15 cellular contexts compared by ENCODE assay signal in genomic region chr11:100777118-100777517, GRCh38.
DNase-seq lines count a peak whose midpoint lies in the region; ATAC-seq, FAIRE-seq and TF ChIP-seq lines count a peak whose summit lies in the region.
"Had no signal": no experiment of that assay in that cellular context is flagged by ENCODE, and none has a peak within 500 bp of the region (broad histone marks: within the 10 kb centered on the region; RNA-seq: fewer than 3 reads in every experiment).

No MANE protein-coding gene starts in this region.

- no peak overlapping the region for H2BK12ac ChIP-seq in mesenchymal stem cell (ENCODE audit: low read length in 2 of 2)

- no peak overlapping the region for H2AFZ ChIP-seq in mesenchymal stem cell (ENCODE audit: low read depth, low read length)
- no peak overlapping the region for H2AFZ ChIP-seq in Karpas-422 (ENCODE audit: low read length)
- H2AFZ ChIP-seq: parathyroid adenoma had no signal

- H3K36me3 ChIP-seq in bronchial epithelial cell (ENCODE audit: control insufficient read depth, insufficient read depth, low read length) (no peaks in the 10 kb centered on the region), mesenchymal stem cell (ENCODE audit: control insufficient read depth in 1 of 2, insufficient read depth in 2 of 2, low read depth in 1 of 2, low read length in 2 of 2) (peaks cover 0 to 3% of the 10 kb centered on the region in 2 experiments), Karpas-422 (ENCODE audit: insufficient read depth, low read length) (no peaks in the 10 kb centered on the region)

- no peak for TF ChIP-seq CTCF in bronchial epithelial cell (IDR thresholded peaks at IDR 0.05; ENCODE audit: insufficient read depth, low read length, severe bottlenecking)

- no peak overlapping the region for H2BK120ac ChIP-seq in mesenchymal stem cell (ENCODE audit: low read depth, low read length)

- no peaks in the 10 kb centered on the region for H3K9me3 ChIP-seq in mesenchymal stem cell (ENCODE audit: control insufficient read depth, low read length)
- peaks cover 56% of the 10 kb centered on the region for H3K9me3 ChIP-seq in Karpas-422 (ENCODE audit: low read length)

- peak; percentile 66 for FAIRE-seq in bronchial epithelial cell (lab: Jason Lieb, UNC)

- H2BK15ac ChIP-seq in mesenchymal stem cell (ENCODE audit: low read depth, poor library complexity, severe bottlenecking), result no peak overlapping the region

- no peaks in the 10 kb centered on the region for H3K27me3 ChIP-seq in bronchial epithelial cell (ENCODE audit: control insufficient read depth, insufficient read depth, low read length)
- no peaks in the 10 kb centered on the region for H3K27me3 ChIP-seq in mesenchymal stem cell (ENCODE audit: control insufficient read depth in 1 of 2, insufficient read depth in 1 of 2, low read length in 2 of 2)
- H3K27me3 ChIP-seq in Karpas-422 (ENCODE audit: low read length), result no peaks in the 10 kb centered on the region

- ATAC-seq in HG03521 (IDR thresholded peaks at IDR 0.05; ENCODE audit: unreplicated experiment), result no peak
- ATAC-seq: activated CD4-positive, CD25-positive, alpha-beta regulatory T cell treated with anti-CD3 and anti-CD28 coated beads, Interleukin-2, amount 50 U/mL, for 24 hours had no signal

- H3K4me3 ChIP-seq in bronchial epithelial cell (ENCODE audit: low read depth, low read length) (no peak overlapping the region), mesenchymal stem cell (ENCODE audit: insufficient read depth in 1 of 2, low read depth in 1 of 2, low read length in 2 of 2) (no peak overlapping the region), Karpas-422 (ENCODE audit: low read length) (no peak overlapping the region)

- no peaks in the 10 kb centered on the region for H3K9me2 ChIP-seq in Karpas-422 (replicated peaks; ENCODE audit: insufficient read depth, low read length)

- peak overlapping the region; percentile 37 for H2AK5ac ChIP-seq in mesenchymal stem cell (ENCODE audit: low read length, severe bottlenecking)

- H4K8ac ChIP-seq in mesenchymal stem cell (ENCODE audit: low read length), result no peak overlapping the region

- no peaks in the 10 kb centered on the region for H3K79me2 ChIP-seq in Karpas-422 (ENCODE audit: low read length)
- H3K79me2 ChIP-seq: parathyroid adenoma had no signal

- H3K79me1 ChIP-seq in mesenchymal stem cell (replicated peaks; ENCODE audit: low read length, poor library complexity, severe bottlenecking), result peaks cover 11% of the 10 kb centered on the region

- H3K4me2 ChIP-seq in mesenchymal stem cell (ENCODE audit: low read length, poor library complexity, severe bottlenecking) (no peak overlapping the region), Karpas-422 (ENCODE audit: low read depth, low read length, poor library complexity, severe bottlenecking) (no peak overlapping the region)

- H3K14ac ChIP-seq in mesenchymal stem cell (ENCODE audit: low read length in 2 of 2), result no peak overlapping the region

- no peak overlapping the region for H3K4ac ChIP-seq in mesenchymal stem cell (ENCODE audit: low read depth in 1 of 2, low read length in 2 of 2)

- H2BK5ac ChIP-seq in mesenchymal stem cell (ENCODE audit: low read depth, low read length, poor library complexity, severe bottlenecking), result no peak overlapping the region

- H4K91ac ChIP-seq in mesenchymal stem cell (ENCODE audit: low read length), result no peak overlapping the region

- peaks cover 18% of the 10 kb centered on the region for H3K4me1 ChIP-seq in mesenchymal stem cell (ENCODE audit: control insufficient read depth, insufficient read depth, low read depth, low read length)
- H3K4me1 ChIP-seq in Karpas-422 (ENCODE audit: low read length), result no peaks in the 10 kb centered on the region
- H3K4me1 ChIP-seq: parathyroid adenoma had no signal

- no peak overlapping the region for H3K23ac ChIP-seq in mesenchymal stem cell (ENCODE audit: low read length in 2 of 2)

- no peaks in the 10 kb centered on the region for H4K20me1 ChIP-seq in Karpas-422 (ENCODE audit: insufficient read depth, low read depth, low read length)

- WGBS in mesenchymal stem cell, result 100% methylated on average over 1 of the region's 1 CpG

- H3K27ac ChIP-seq in mesenchymal stem cell (ENCODE audit: low read length, poor library complexity, severe bottlenecking) (peak overlapping the region; percentile 95), Karpas-422 (ENCODE audit: low read length) (no peak overlapping the region)
- H3K27ac ChIP-seq: parathyroid adenoma had no signal

- H3K18ac ChIP-seq in mesenchymal stem cell (ENCODE audit: low read depth in 1 of 2, low read length in 2 of 2), result no peak overlapping the region

- DNase-seq in A172 (ENCODE audit: low spot score) (peak; percentile 23), HT1080 (ENCODE audit: low read depth) (peak; percentile 16), bronchial epithelial cell (ENCODE audit: low read depth) (peak; percentile 94), mesenchymal stem cell (no peak), Karpas-422 (no peak), DMS79 (lab: John Stamatoyannopoulos, UW) (no peak)
- DNase-seq in activated CD8-positive, alpha-beta memory T cell treated with anti-CD3 and anti-CD28 coated beads for 24 hours, result no peak
- DNase-seq: cerebellar nuclear complex; DMS79 treated with DMSO at 0.1 percent for 48 hours; NCI-H187; stimulated activated CD4-positive, alpha-beta T cell treated with anti-CD3 and anti-CD28 coated beads, Interleukin-15, amount 100 ng/mL, for 24 hours; SW 1271 had no signal

- H3K9ac ChIP-seq in mesenchymal stem cell (ENCODE audit: low read length) (no peak overlapping the region), Karpas-422 (ENCODE audit: low read length) (no peak overlapping the region)
- H3K9ac ChIP-seq: parathyroid adenoma had no signal

Comparison
In these comparisons a context has a peak if more than half of its experiments do, and no peak if none do; other contexts are left out.
1. DNase-seq: peak in A172 (single experiment), HT1080 (single experiment) and bronchial epithelial cell (single experiment); none in mesenchymal stem cell (single experiment), Karpas-422 (single experiment), activated CD8-positive, alpha-beta memory T cell treated with anti-CD3 and anti-CD28 coated beads for 24 hours (single experiment) and DMS79 (single experiment).